ENCODE assay signal across 1 cellular context in the genomic region with DNA sequence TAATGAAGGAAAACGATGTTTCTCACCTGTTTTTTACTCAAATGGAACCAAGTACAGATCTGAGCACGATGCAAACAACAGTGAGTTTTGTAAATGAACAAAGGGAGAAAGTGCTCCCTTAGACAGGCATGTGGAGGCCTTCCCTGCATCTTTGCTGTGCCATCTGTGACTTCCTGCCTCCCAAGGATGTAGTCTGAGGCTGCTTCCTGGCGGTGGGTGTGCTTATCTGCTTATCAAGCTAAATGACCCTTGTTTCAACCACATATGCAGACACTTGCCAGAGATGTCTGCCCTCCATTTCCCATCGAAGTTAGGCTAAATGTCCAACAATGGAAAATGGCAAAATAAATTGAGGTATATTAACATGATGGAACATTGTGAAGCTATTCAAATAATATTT.
TF ChIP-seq lines count a peak whose summit lies in the region.

No MANE protein-coding gene starts in this region.

TF ChIP-seq in IMR-90, 13 proteins besides CTCF, POLR2A, EP300 and RAD21:
- TF ChIP-seq BHLHE40 (IDR thresholded peaks at IDR 0.05; ENCODE audit: low read depth, low read length) (no peak), NFE2L2 (IDR thresholded peaks at IDR 0.05; ENCODE audit: low read depth, low read length) (no peak), ELK1 (IDR thresholded peaks at IDR 0.05; ENCODE audit: borderline replicate concordance, low read depth, low read length) (no peak), RCOR1 (IDR thresholded peaks at IDR 0.05; ENCODE audit: insufficient replicate concordance, low read length) (no peak), MXI1 (IDR thresholded peaks at IDR 0.05; ENCODE audit: borderline replicate concordance, low read depth, low read length) (no peak), MAZ (IDR thresholded peaks at IDR 0.05; ENCODE audit: borderline replicate concordance, low read depth, low read length) (no peak), CHD1 (IDR thresholded peaks at IDR 0.05; ENCODE audit: low read depth, low read length) (no peak), MAFK (IDR thresholded peaks at IDR 0.05; ENCODE audit: low read depth, low read length) (no peak), SMC3 (IDR thresholded peaks at IDR 0.05; ENCODE audit: low read depth, low read length) (no peak), RFX5 (IDR thresholded peaks at IDR 0.05; ENCODE audit: low read depth, low read length) (no peak), FOS (IDR thresholded peaks at IDR 0.05; ENCODE audit: low read depth, low read length) (no peak), CEBPB (IDR thresholded peaks at IDR 0.05; ENCODE audit: low read depth, low read length) (no peak)
